Comparison of ENCODE assay signal across 21 cellular contexts in the genomic region with DNA sequence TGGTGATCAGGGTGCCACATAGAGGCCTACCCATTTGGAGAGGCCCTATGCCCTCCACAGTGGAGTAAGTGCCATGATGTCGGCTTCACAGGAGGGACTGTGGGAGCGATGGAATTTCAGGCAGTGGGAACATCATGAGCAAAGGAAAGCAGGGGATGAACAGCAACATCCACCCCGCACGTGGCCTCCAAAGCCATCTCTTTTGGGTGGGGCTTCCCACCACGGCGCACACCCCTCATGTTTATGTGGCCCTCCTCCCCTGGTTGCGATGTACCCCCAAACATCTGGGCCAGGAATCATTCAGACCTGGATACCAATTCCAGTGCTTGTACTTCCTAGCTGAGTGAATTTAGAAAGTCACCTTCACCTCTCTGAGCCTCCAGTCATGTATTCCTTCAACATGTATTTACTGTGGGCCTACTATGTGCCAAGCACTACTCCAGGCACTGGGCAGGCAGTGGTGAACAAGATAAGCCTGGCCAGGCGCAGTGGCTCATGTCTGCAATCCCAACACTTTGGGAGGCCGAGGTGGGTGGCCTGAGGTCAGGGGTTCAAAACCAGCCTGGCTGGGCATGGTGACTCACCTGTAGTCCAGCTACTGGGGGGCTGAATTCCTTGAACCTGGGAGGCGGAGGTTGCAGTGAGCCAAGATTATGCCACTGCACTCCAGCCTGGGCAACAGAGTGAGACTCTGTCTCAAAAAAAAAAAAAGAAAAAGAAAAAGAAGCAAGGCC. TPM values are rescaled to one million over a fixed set of nuclear protein-coding genes. Genes with fewer than 3 reads are reported as not detected.
DNase-seq lines count a peak whose midpoint lies in the region; ATAC-seq and TF ChIP-seq lines count a peak whose summit lies in the region.
"Had no signal": no experiment of that assay in that cellular context is flagged by ENCODE, and none has a peak within 500 bp of the region (broad histone marks: within the 10 kb centered on the region; RNA-seq: fewer than 3 reads in every experiment).

No MANE protein-coding gene starts in this region.

- no peak for TF ChIP-seq CTCF in osteoblast (IDR thresholded peaks at IDR 0.05; ENCODE audit: extremely low read depth, low read depth, low read length)

- peaks cover 25% of the 10 kb centered on the region for H3K79me2 ChIP-seq in osteoblast (ENCODE audit: insufficient read depth, low read length)

- no peak overlapping the region for H3K27ac ChIP-seq in CD8-positive, alpha-beta memory T cell (ENCODE audit: low read depth, low read length)
- no peak overlapping the region for H3K27ac ChIP-seq in osteoblast (ENCODE audit: low read depth, low read length)
- H3K27ac ChIP-seq: GM23248 had no signal

- H3K36me3 Mint-ChIP-seq in activated CD8-positive, alpha-beta memory T cell treated with anti-CD3 and anti-CD28 coated beads, Interleukin-2, amount 10 ng/mL, durations not matched to agents 7 days and 5 days: no peaks in the 10 kb centered on the region
- H3K36me3 Mint-ChIP-seq in CD8-positive, alpha-beta memory T cell: peaks cover 0 to 4% (median 0%) of the 10 kb centered on the region in 3 donors
- H3K36me3 Mint-ChIP-seq in central memory CD8-positive, alpha-beta T cell (ENCODE audit: insufficient read depth): peaks cover 12% of the 10 kb centered on the region
- no peaks in the 10 kb centered on the region for H3K36me3 Mint-ChIP-seq in activated naive CD4-positive, alpha-beta T cell treated with anti-CD3 and anti-CD28 coated beads for 36 hours (ENCODE audit: low read depth)

- no peak for ATAC-seq in activated CD8-positive, alpha-beta memory T cell treated with anti-CD3 and anti-CD28 coated beads, Interleukin-2, amount 10 ng/mL, durations not matched to agents 7 days and 5 days
- ATAC-seq in central memory CD8-positive, alpha-beta T cell (replicated peaks; ENCODE audit: extremely low read depth, poor library complexity, severe bottlenecking): no peak

- no peak overlapping the region for H3K4me3 Mint-ChIP-seq in activated CD8-positive, alpha-beta memory T cell treated with anti-CD3 and anti-CD28 coated beads, Interleukin-2, amount 10 ng/mL, durations not matched to agents 7 days and 5 days
- peak overlapping the region in 2 of 7 donors; percentile 22 to 88 for H3K4me3 Mint-ChIP-seq in CD8-positive, alpha-beta memory T cell
- H3K4me3 Mint-ChIP-seq in central memory CD8-positive, alpha-beta T cell: no peak overlapping the region
- no peak overlapping the region for H3K4me3 Mint-ChIP-seq in activated naive CD4-positive, alpha-beta T cell treated with anti-CD3 and anti-CD28 coated beads for 36 hours

- H3K9me3 ChIP-seq in CD8-positive, alpha-beta memory T cell (ENCODE audit: low read length): no peaks in the 10 kb centered on the region
- H3K9me3 ChIP-seq in osteoblast (ENCODE audit: low read depth, low read length): no peaks in the 10 kb centered on the region

- no peaks in the 10 kb centered on the region for H3K36me3 ChIP-seq in CD8-positive, alpha-beta memory T cell (ENCODE audit: insufficient read depth, low read length)
- no peaks in the 10 kb centered on the region for H3K36me3 ChIP-seq in osteoblast (ENCODE audit: insufficient read depth, low read length)

- no peaks in the 10 kb centered on the region for H3K27me3 Mint-ChIP-seq in activated CD8-positive, alpha-beta memory T cell treated with anti-CD3 and anti-CD28 coated beads, Interleukin-2, amount 10 ng/mL, durations not matched to agents 7 days and 5 days
- no peaks in the 10 kb centered on the region for H3K27me3 Mint-ChIP-seq in CD8-positive, alpha-beta memory T cell
- no peaks in the 10 kb centered on the region for H3K27me3 Mint-ChIP-seq in central memory CD8-positive, alpha-beta T cell
- no peaks in the 10 kb centered on the region for H3K27me3 Mint-ChIP-seq in activated naive CD4-positive, alpha-beta T cell treated with anti-CD3 and anti-CD28 coated beads for 36 hours (ENCODE audit: low read depth)
- H3K27me3 Mint-ChIP-seq: B cell had no signal

- H2AFZ ChIP-seq in osteoblast (ENCODE audit: low read length): no peak overlapping the region

- H3K4me3 ChIP-seq in CD8-positive, alpha-beta memory T cell (ENCODE audit: low read length): no peak overlapping the region
- no peak overlapping the region for H3K4me3 ChIP-seq in osteoblast (ENCODE audit: insufficient read depth, low read length)
- H3K4me3 ChIP-seq: GM23248 had no signal

- peak overlapping the region; percentile 97 for H3K27ac Mint-ChIP-seq in activated CD8-positive, alpha-beta memory T cell treated with anti-CD3 and anti-CD28 coated beads, Interleukin-2, amount 10 ng/mL, durations not matched to agents 7 days and 5 days
- peak overlapping the region in 6 of 8 donors; percentile 68 to 100 (median 99) for H3K27ac Mint-ChIP-seq in CD8-positive, alpha-beta memory T cell
- peak overlapping the region; percentile 97 for H3K27ac Mint-ChIP-seq in central memory CD8-positive, alpha-beta T cell (ENCODE audit: low read depth)
- no peak overlapping the region for H3K27ac Mint-ChIP-seq in activated naive CD4-positive, alpha-beta T cell treated with anti-CD3 and anti-CD28 coated beads for 36 hours

- H3K4me1 Mint-ChIP-seq in activated CD8-positive, alpha-beta memory T cell treated with anti-CD3 and anti-CD28 coated beads, Interleukin-2, amount 10 ng/mL, durations not matched to agents 7 days and 5 days: peaks cover 49% of the 10 kb centered on the region
- H3K4me1 Mint-ChIP-seq in CD8-positive, alpha-beta memory T cell: peaks cover 32 to 36% (median 33%) of the 10 kb centered on the region in 3 donors
- peaks cover 28% of the 10 kb centered on the region for H3K4me1 Mint-ChIP-seq in central memory CD8-positive, alpha-beta T cell
- H3K4me1 Mint-ChIP-seq in activated naive CD4-positive, alpha-beta T cell treated with anti-CD3 and anti-CD28 coated beads for 36 hours (ENCODE audit: low read depth): peaks cover 28% of the 10 kb centered on the region

- intact Hi-C loops in activated naive CD4-positive, alpha-beta T cell treated with anti-CD3 and anti-CD28 coated beads for 36 hours (cut with micrococcal nuclease): loop anchor here (10.0 kb wide), 1 partner anchor 555 kb away; a partner anchor contains a TSS

- POLR2A ChIA-PET in CD8-positive, alpha-beta memory T cell (lab: Charles Lee): interaction anchor here (0.7 to 1.1 kb wide), 2 partner anchors 63 to 1121 kb away, joined by 4 to 6 read pairs; no protein-coding TSS in a partner anchor

- no peaks in the 10 kb centered on the region for H3K9me3 Mint-ChIP-seq in activated CD8-positive, alpha-beta memory T cell treated with anti-CD3 and anti-CD28 coated beads, Interleukin-2, amount 10 ng/mL, durations not matched to agents 7 days and 5 days (ENCODE audit: low read depth)
- H3K9me3 Mint-ChIP-seq in CD8-positive, alpha-beta memory T cell: no peaks in the 10 kb centered on the region
- H3K9me3 Mint-ChIP-seq in central memory CD8-positive, alpha-beta T cell: no peaks in the 10 kb centered on the region
- no peaks in the 10 kb centered on the region for H3K9me3 Mint-ChIP-seq in activated naive CD4-positive, alpha-beta T cell treated with anti-CD3 and anti-CD28 coated beads for 36 hours

- peaks cover 29% of the 10 kb centered on the region for H3K4me1 ChIP-seq in CD8-positive, alpha-beta memory T cell (ENCODE audit: insufficient read depth, low read length)
- peaks cover 28% of the 10 kb centered on the region for H3K4me1 ChIP-seq in osteoblast (ENCODE audit: insufficient read depth, low read length)

- H4K20me1 ChIP-seq in osteoblast (ENCODE audit: insufficient read depth, low read length): peaks cover 17% of the 10 kb centered on the region

- no peak for DNase-seq in activated CD8-positive, alpha-beta memory T cell treated with anti-CD3 and anti-CD28 coated beads, Interleukin-2, amount 10 ng/mL, durations not matched to agents 7 days and 5 days
- no peak for DNase-seq in activated CD8-positive, alpha-beta memory T cell treated with anti-CD3 and anti-CD28 coated beads for 24 hours
- DNase-seq in CD8-positive, alpha-beta memory T cell: no peak
- no peak for DNase-seq in central memory CD8-positive, alpha-beta T cell (ENCODE audit: low spot score in 2 of 2)
- DNase-seq in osteoblast (ENCODE audit: insufficient read length, low spot score, missing footprints) (peak; percentile 67), anterior cingulate cortex (lab: John Stamatoyannopoulos, UW) (no peak)
- no peak for DNase-seq in stimulated activated CD4-positive, alpha-beta T cell treated with anti-CD3 and anti-CD28 coated beads, Interleukin-2, amount 100 ng/mL, for 24 hours
- DNase-seq in activated naive CD4-positive, alpha-beta T cell treated with anti-CD3 and anti-CD28 coated beads for 36 hours: no peak
- DNase-seq: DMS79 treated with DMSO at 0.1 percent for 48 hours, GM23248, HCEC 1CT, KG1, NCI-H1417, NCI-H187, NCI-H2107, NCI-H2227 treated with DMSO at 0.1 percent for 48 hours, NCI-H524, NCI-H82, OCI-M1, Right ventricle myocardium superior had no signal

- no peaks in the 10 kb centered on the region for H3K27me3 ChIP-seq in CD8-positive, alpha-beta memory T cell (ENCODE audit: insufficient read depth, low read length, poor library complexity, severe bottlenecking)
- H3K27me3 ChIP-seq in osteoblast (ENCODE audit: insufficient read depth, low read length): no peaks in the 10 kb centered on the region

- CTCF ChIA-PET in activated CD8-positive, alpha-beta memory T cell treated with anti-CD3 and anti-CD28 coated beads, Interleukin-2, amount 10 ng/mL, durations not matched to agents 7 days and 5 days (lab: Charles Lee): interaction anchor here (0.8 to 2.1 kb wide), 4 partner anchors 16 to 33 kb away, joined by 3 to 6 read pairs (median 4); no protein-coding TSS in a partner anchor
- CTCF ChIA-PET in CD8-positive, alpha-beta memory T cell (lab: Charles Lee): no interaction called here
- CTCF ChIA-PET in activated naive CD4-positive, alpha-beta T cell treated with anti-CD3 and anti-CD28 coated beads for 36 hours (lab: Charles Lee): no interaction called here

- H3K4me2 ChIP-seq in osteoblast (ENCODE audit: insufficient read depth, low read length): no peak overlapping the region

RNA-seq across cellular contexts. Expression of a gene that starts 1.8 kb away (rescaled TPM):
- total RNA-seq in activated CD8-positive, alpha-beta memory T cell treated with anti-CD3 and anti-CD28 coated beads, Interleukin-2, amount 10 ng/mL, durations not matched to agents 7 days and 5 days: 1 to 10 TPM; 6.6 to 7.8 TPM
- 1 to 10 TPM; 7.4 to 7.8 TPM for total RNA-seq in CD8-positive, alpha-beta memory T cell
- polyA plus RNA-seq in CD8-positive, alpha-beta memory T cell: 4.6 TPM
- total RNA-seq in osteoblast: 16.5 and 22.4 TPM in 2 replicates
- 1 to 10 TPM; 2.7 to 2.8 TPM for total RNA-seq in activated naive CD4-positive, alpha-beta T cell treated with anti-CD3 and anti-CD28 coated beads for 36 hours

RNA-seq across cellular contexts. Expression of a gene that starts 18.4 kb away (rescaled TPM):
- 10 to 100 TPM; 41.1 to 71.4 TPM for total RNA-seq in activated CD8-positive, alpha-beta memory T cell treated with anti-CD3 and anti-CD28 coated beads, Interleukin-2, amount 10 ng/mL, durations not matched to agents 7 days and 5 days
- total RNA-seq in CD8-positive, alpha-beta memory T cell: 10 to 100 TPM; 33.0 to 34.1 TPM
- polyA plus RNA-seq in CD8-positive, alpha-beta memory T cell: 5.6 TPM
- total RNA-seq in osteoblast: 12.3 and 17.7 TPM in 2 replicates
- total RNA-seq in activated naive CD4-positive, alpha-beta T cell treated with anti-CD3 and anti-CD28 coated beads for 36 hours: 10 to 100 TPM; 80.2 to 85.3 TPM
